In genomic region chr16:4682616-4683254, GRCh38 we compare ENCODE assay signal across 8 cellular contexts. TPM values are rescaled to one million over a fixed set of nuclear protein-coding genes. Genes with fewer than 3 reads are reported as not detected.
DNase-seq lines count a peak whose midpoint lies in the region; ATAC-seq, FAIRE-seq and TF ChIP-seq lines count a peak whose summit lies in the region.

No MANE protein-coding gene starts in this region.

- intact Hi-C loops in heart right ventricle (cut with DNase I): loop anchor here in 1 of 10 donors (2.0 to 10.0 kb wide), 2 partner anchors 66 to 168 kb away; no protein-coding TSS in a partner anchor
- intact Hi-C loops in spleen (cut with DNase I; ENCODE audit: low total_unique reads): loop anchor here (5.0 kb wide), 1 partner anchor 65 kb away; no protein-coding TSS in a partner anchor

- no peaks in the 10 kb centered on the region for H3K9me3 Mint-ChIP-seq in activated CD4-positive, alpha-beta memory T cell treated with anti-CD3 and anti-CD28 coated beads, Interleukin-2, amount 10 ng/mL, durations not matched to agents 7 days and 5 days

- TF ChIP-seq CTCF in heart right ventricle (IDR thresholded peaks at IDR 0.05): peak in 7 of 9 donors; percentile 11 to 50 (median 33)
- TF ChIP-seq CTCF in right atrium auricular region (IDR thresholded peaks at IDR 0.05): no peak
- peak in 10 of 11 experiments; percentile 37 to 77 (median 58) for TF ChIP-seq CTCF in spleen (IDR thresholded peaks at IDR 0.05 in 8 of 11, conservative IDR thresholded peaks at IDR 0.05 in 3 of 11)

- no peak for FAIRE-seq in frontal cortex (lab: Jason Lieb, UNC)
- FAIRE-seq in H54 (lab: Jason Lieb, UNC): no peak

- no peak for TF ChIP-seq POLR2A in spleen (IDR thresholded peaks at IDR 0.05)
- TF ChIP-seq POLR2A in H54 (IDR thresholded peaks at IDR 0.05; ENCODE audit: low read depth, low read length): no peak

- H3K27me3 ChIP-seq in heart right ventricle: no peaks in the 10 kb centered on the region
- H3K27me3 ChIP-seq in right atrium auricular region: no peaks in the 10 kb centered on the region
- H3K27me3 ChIP-seq in spleen (replicated peaks in 1 of 7): no peaks in the 10 kb centered on the region

- H3K9me3 ChIP-seq in heart right ventricle: no peaks in the 10 kb centered on the region
- no peaks in the 10 kb centered on the region for H3K9me3 ChIP-seq in right atrium auricular region
- H3K9me3 ChIP-seq in spleen: no peaks in the 10 kb centered on the region

- 76 to 79% methylated on average over 35 to 36 of the region's 36 CpGs for WGBS in heart right ventricle, 2 donors
- 64 to 87% (median 75%) methylated on average over 30 to 36 of the region's 36 CpGs for WGBS in spleen, 5 donors

- H3K27ac ChIP-seq in heart right ventricle (peak overlapping the region in 1 of 10 donors; percentile 11), right atrium auricular region (no peak overlapping the region), spleen (peak overlapping the region in 5 of 8 donors; percentile 13 to 91 (median 87))

- H3K36me3 Mint-ChIP-seq in activated CD4-positive, alpha-beta memory T cell treated with anti-CD3 and anti-CD28 coated beads, Interleukin-2, amount 10 ng/mL, durations not matched to agents 7 days and 5 days (ENCODE audit: low read depth): peaks cover 18% of the 10 kb centered on the region

- POLR2A ChIA-PET in activated CD4-positive, alpha-beta memory T cell treated with anti-CD3 and anti-CD28 coated beads, Interleukin-2, amount 10 ng/mL, durations not matched to agents 7 days and 5 days (lab: Charles Lee): interaction anchor here (1.0 kb wide), 2 partner anchors 10 to 67 kb away, joined by 3 read pairs; partner anchors contain the start of gene NUDT16L1

- H3K36me3 ChIP-seq in heart right ventricle (peaks cover 0 to 84% (median 12%) of the 10 kb centered on the region in 9 donors), right atrium auricular region (peaks cover 59% of the 10 kb centered on the region), spleen (peaks cover 0 to 100% (median 61%) of the 10 kb centered on the region in 6 donors)

- H3K4me3 Mint-ChIP-seq in activated CD4-positive, alpha-beta memory T cell treated with anti-CD3 and anti-CD28 coated beads, Interleukin-2, amount 10 ng/mL, durations not matched to agents 7 days and 5 days: no peak overlapping the region

- no peak overlapping the region for H3K4me3 ChIP-seq in heart right ventricle
- no peak overlapping the region for H3K4me3 ChIP-seq in right atrium auricular region
- H3K4me3 ChIP-seq in spleen: no peak overlapping the region

- DNase-seq in heart right ventricle (peak in 1 of 2 donors; percentile 18), right atrium auricular region (ENCODE audit: low spot score) (no peak), frontal cortex (ENCODE audit: low spot score in 2 of 2) (peak; percentile 67 to 68), spleen (peak; percentile 87), H54 (ENCODE audit: insufficient read length, low spot score) (no peak)
- peak; percentile 41 for DNase-seq in activated CD4-positive, alpha-beta memory T cell treated with anti-CD3 and anti-CD28 coated beads, Interleukin-2, amount 10 ng/mL, durations not matched to agents 7 days and 5 days

- no peak for ATAC-seq in heart right ventricle
- ATAC-seq in HG03097 (IDR thresholded peaks at IDR 0.05; ENCODE audit: low FRiP score, unreplicated experiment): no peak
- ATAC-seq in GM19397 (IDR thresholded peaks at IDR 0.05; ENCODE audit: unreplicated experiment): no peak

- H3K4me1 Mint-ChIP-seq in activated CD4-positive, alpha-beta memory T cell treated with anti-CD3 and anti-CD28 coated beads, Interleukin-2, amount 10 ng/mL, durations not matched to agents 7 days and 5 days: peaks cover 8% of the 10 kb centered on the region

- no peak overlapping the region for H3K27ac Mint-ChIP-seq in activated CD4-positive, alpha-beta memory T cell treated with anti-CD3 and anti-CD28 coated beads, Interleukin-2, amount 10 ng/mL, durations not matched to agents 7 days and 5 days

- no peaks in the 10 kb centered on the region for H3K27me3 Mint-ChIP-seq in activated CD4-positive, alpha-beta memory T cell treated with anti-CD3 and anti-CD28 coated beads, Interleukin-2, amount 10 ng/mL, durations not matched to agents 7 days and 5 days

- CTCF ChIA-PET in activated CD4-positive, alpha-beta memory T cell treated with anti-CD3 and anti-CD28 coated beads, Interleukin-2, amount 10 ng/mL, durations not matched to agents 7 days and 5 days (lab: Charles Lee): interaction anchor here (0.7 to 1.1 kb wide), 7 partner anchors 9 to 98 kb away, joined by 3 to 6 read pairs (median 3); partner anchors contain the start of genes MGRN1 and NUDT16L1

- H3K4me1 ChIP-seq in heart right ventricle (peaks cover under 1 to 52% (median 26%) of the 10 kb centered on the region in 9 donors), right atrium auricular region (peaks cover 0 to 19% of the 10 kb centered on the region in 2 donors), spleen (peaks cover 3 to 72% (median 49%) of the 10 kb centered on the region in 6 donors)

RNA-seq across cellular contexts. Expression of gene NUDT16L1, which starts 10.6 kb away (rescaled TPM):
- total RNA-seq in heart right ventricle (10 to 100 TPM; 34.1 to 65.7 (median 49.6) TPM), right atrium auricular region (10 to 100 TPM; 25.5 to 61.5 TPM), frontal cortex (34.6 TPM), spleen (10 to 100 TPM; 26.2 to 37.4 (median 27.6) TPM)
- polyA plus RNA-seq in heart right ventricle (10 to 100 TPM; 25.4 to 48.8 TPM), spleen (10 to 100 TPM; 29.0 to 47.2 (median 38.8) TPM)
- 10 to 100 TPM; 24.2 to 25.5 TPM for total RNA-seq in activated CD4-positive, alpha-beta memory T cell treated with anti-CD3 and anti-CD28 coated beads, Interleukin-2, amount 10 ng/mL, durations not matched to agents 7 days and 5 days

RNA-seq across cellular contexts. Expression of gene ANKS3, which starts 51.3 kb away (rescaled TPM):
- total RNA-seq in heart right ventricle (10 to 100 TPM in 1 of 10 donors, 1 to 10 TPM in 9; 5.1 to 11.4 (median 7.9) TPM), right atrium auricular region (10 to 100 TPM in 1 of 2 donors, 1 to 10 TPM in 1; 6.7 to 13.5 TPM), frontal cortex (26.1 TPM), spleen (10 to 100 TPM; 12.5 to 27.6 (median 21.8) TPM)
- polyA plus RNA-seq in heart right ventricle (10 to 100 TPM; 12.4 to 33.7 TPM), spleen (10 to 100 TPM; 15.3 to 29.5 (median 26.2) TPM)
- 10 to 100 TPM in 1 of 2 experiments, 1 to 10 TPM in 1; 10.0 to 10.2 TPM for total RNA-seq in activated CD4-positive, alpha-beta memory T cell treated with anti-CD3 and anti-CD28 coated beads, Interleukin-2, amount 10 ng/mL, durations not matched to agents 7 days and 5 days

RNA-seq across cellular contexts. Expression of gene DNAAF8, which starts 51.6 kb away (rescaled TPM):
- total RNA-seq in heart right ventricle (1 to 10 TPM in 4 of 10 donors, under 1 TPM in 4, not detected in 2; 0.32 to 1.9 (median 1.1) TPM), right atrium auricular region (under 1 TPM; 0.39 to 0.44 TPM), frontal cortex (1.2 TPM), spleen (1 to 10 TPM in 1 of 7 donors, under 1 TPM in 3, not detected in 3; 0.57 to 1.2 (median 0.74) TPM)
- polyA plus RNA-seq in heart right ventricle (1 to 10 TPM; 1.1 to 1.3 TPM), spleen (under 1 TPM; 0.17 to 0.35 (median 0.30) TPM)
- total RNA-seq in activated CD4-positive, alpha-beta memory T cell treated with anti-CD3 and anti-CD28 coated beads, Interleukin-2, amount 10 ng/mL, durations not matched to agents 7 days and 5 days: not detected

RNA-seq across cellular contexts. Expression of gene MGRN1, which starts 58.1 kb away (rescaled TPM):
- 10 to 100 TPM; 32.2 to 73.5 (median 42.9) TPM for total RNA-seq in heart right ventricle
- 10 to 100 TPM; 19.2 to 20.3 TPM for polyA plus RNA-seq in heart right ventricle
- total RNA-seq in right atrium auricular region: 10 to 100 TPM; 35.6 to 47.4 TPM
- total RNA-seq in activated CD4-positive, alpha-beta memory T cell treated with anti-CD3 and anti-CD28 coated beads, Interleukin-2, amount 10 ng/mL, durations not matched to agents 7 days and 5 days: 10 to 100 TPM; 71.8 to 73.3 TPM
- 33.4 TPM for total RNA-seq in frontal cortex
- 100 to 1,000 TPM in 1 of 7 donors, 10 to 100 TPM in 6; 65.6 to 132 (median 83.6) TPM for total RNA-seq in spleen
- 10 to 100 TPM in 1 of 3 donors, 1 to 10 TPM in 2; 7.6 to 26.9 (median 8.8) TPM for polyA plus RNA-seq in spleen

Comparison
In these comparisons a context has a peak if more than half of its experiments do, and no peak if none do; other contexts are left out.
1. CTCF ChIP-seq: peak in heart right ventricle (7 of 9) and spleen (10 of 11); none in right atrium auricular region (0 of 2).
2. DNase-seq: peak in activated CD4-positive, alpha-beta memory T cell treated with anti-CD3 and anti-CD28 coated beads, Interleukin-2, amount 10 ng/mL, durations not matched to agents 7 days and 5 days (single experiment), frontal cortex (2 of 2) and spleen (single experiment); none in right atrium auricular region (single experiment) and H54 (single experiment).
3. H3K27ac ChIP-seq: peak in spleen (5 of 8); none in right atrium auricular region (0 of 2).